Comparison of ENCODE assay signal across 8 cellular contexts in genomic region chr5:43019615-43020293, GRCh38. TPM values are rescaled to one million over a fixed set of nuclear protein-coding genes. Genes with fewer than 3 reads are reported as not detected.
DNase-seq lines count a peak whose midpoint lies in the region; ATAC-seq and TF ChIP-seq lines count a peak whose summit lies in the region.

No MANE protein-coding gene starts in this region.

- H3K27ac ChIP-seq in KMS-11, result peak overlapping the region; percentile 81
- H3K27ac ChIP-seq in Peyer's patch, result peak overlapping the region; percentile 82 to 97 (median 95)
- H3K27ac ChIP-seq in gastroesophageal sphincter, result peak overlapping the region in 3 of 4 donors; percentile 74 to 88 (median 86)
- peak overlapping the region; percentile 96 for H3K27ac ChIP-seq in psoas muscle

- H4K20me1 ChIP-seq in KMS-11 (ENCODE audit: insufficient read depth), result no peaks in the 10 kb centered on the region

- no peak overlapping the region for H3K4me3 ChIP-seq in KMS-11 (IDR thresholded peaks at IDR 0.05; ENCODE audit: insufficient read depth, low read depth, low read length)
- H3K4me3 ChIP-seq in Peyer's patch, result peak overlapping the region; percentile 48 to 63 (median 54)
- peak overlapping the region; percentile 26 to 56 for H3K4me3 ChIP-seq in gastroesophageal sphincter
- peak overlapping the region; percentile 78 for H3K4me3 ChIP-seq in psoas muscle

- TF ChIP-seq EP300 in gastroesophageal sphincter (IDR thresholded peaks at IDR 0.05), result no peak

- H3K4me1 Mint-ChIP-seq in activated T-helper 2 cell treated with anti-CD3 and anti-CD28 coated beads, Interferon-gamma antibody, Interleukin-2, Interleukin-4, amounts not matched to agents 10 μg/mL and 5 μg/mL and 100 μg/mL, durations not matched to agents 14 hours and 24 hours and 36 hours (ENCODE audit: low read depth), result peaks cover 38% of the 10 kb centered on the region

- H3K9ac ChIP-seq in KMS-11, result peak overlapping the region; percentile 86

- no peaks in the 10 kb centered on the region for H3K79me2 ChIP-seq in KMS-11 (ENCODE audit: insufficient read depth, low read depth)

- H3K4me2 ChIP-seq in KMS-11, result peak overlapping the region; percentile 78

- H3K36me3 Mint-ChIP-seq in activated T-helper 2 cell treated with anti-CD3 and anti-CD28 coated beads, Interferon-gamma antibody, Interleukin-2, Interleukin-4, amounts not matched to agents 10 μg/mL and 5 μg/mL and 100 μg/mL, durations not matched to agents 14 hours and 24 hours and 36 hours (ENCODE audit: low read depth), result peaks cover 2% of the 10 kb centered on the region

- no peaks in the 10 kb centered on the region for H3K9me3 Mint-ChIP-seq in activated T-helper 2 cell treated with anti-CD3 and anti-CD28 coated beads, Interferon-gamma antibody, Interleukin-2, Interleukin-4, amounts not matched to agents 10 μg/mL and 5 μg/mL and 100 μg/mL, durations not matched to agents 14 hours and 24 hours and 36 hours

- TF ChIP-seq CTCF in KMS-11 (conservative IDR thresholded peaks at IDR 0.05; ENCODE audit: low read depth, low read length), result peak; percentile 61
- TF ChIP-seq CTCF in Peyer's patch (IDR thresholded peaks at IDR 0.05), result peak; percentile 50 to 74 (median 66)
- TF ChIP-seq CTCF in gastroesophageal sphincter (IDR thresholded peaks at IDR 0.05), result peak in 3 of 4 experiments; percentile 34 to 44 (median 38)
- peak; percentile 47 for TF ChIP-seq CTCF in psoas muscle (IDR thresholded peaks at IDR 0.05)

- peak overlapping the region; percentile 88 for H2AFZ ChIP-seq in KMS-11 (ENCODE audit: low read depth)

- peak overlapping the region; percentile 99 for H3K27ac Mint-ChIP-seq in activated T-helper 2 cell treated with anti-CD3 and anti-CD28 coated beads, Interferon-gamma antibody, Interleukin-2, Interleukin-4, amounts not matched to agents 10 μg/mL and 5 μg/mL and 100 μg/mL, durations not matched to agents 14 hours and 24 hours and 36 hours

- peak; percentile 88 for DNase-seq in EL
- DNase-seq in Peyer's patch, result peak; percentile 76 to 95 (median 85)
- DNase-seq in activated T-helper 2 cell treated with anti-CD3 and anti-CD28 coated beads, Interferon-gamma antibody, Interleukin-2, Interleukin-4, amounts not matched to agents 10 μg/mL and 5 μg/mL and 100 μg/mL, durations not matched to agents 14 hours and 24 hours and 36 hours (ENCODE audit: low spot score), result peak; percentile 84
- peak; percentile 61 to 78 for DNase-seq in psoas muscle
- DNase-seq in posterior cingulate gyrus, result no peak

- H3K27me3 Mint-ChIP-seq in activated T-helper 2 cell treated with anti-CD3 and anti-CD28 coated beads, Interferon-gamma antibody, Interleukin-2, Interleukin-4, amounts not matched to agents 10 μg/mL and 5 μg/mL and 100 μg/mL, durations not matched to agents 14 hours and 24 hours and 36 hours (ENCODE audit: low read depth), result no peaks in the 10 kb centered on the region

- no peaks in the 10 kb centered on the region; the same call in 1 of the 2 replicates for H3K27me3 ChIP-seq in KMS-11 (ENCODE audit: insufficient read depth, low read depth)
- H3K27me3 ChIP-seq in Peyer's patch, result no peaks in the 10 kb centered on the region
- H3K27me3 ChIP-seq in gastroesophageal sphincter, result peaks cover 89% of the 10 kb centered on the region
- peaks cover 0 to 9% (median 3%) of the 10 kb centered on the region in 3 donors for H3K27me3 ChIP-seq in psoas muscle (ENCODE audit: insufficient read depth in 3 of 3, low read length in 2 of 3)

- TF ChIP-seq POLR2A in Peyer's patch (IDR thresholded peaks at IDR 0.05) (peak; percentile 19 to 52), gastroesophageal sphincter (IDR thresholded peaks at IDR 0.05) (no peak)

- H3K4me3 Mint-ChIP-seq in activated T-helper 2 cell treated with anti-CD3 and anti-CD28 coated beads, Interferon-gamma antibody, Interleukin-2, Interleukin-4, amounts not matched to agents 10 μg/mL and 5 μg/mL and 100 μg/mL, durations not matched to agents 14 hours and 24 hours and 36 hours (ENCODE audit: low read depth), result peak overlapping the region; percentile 96

- H3K36me3 ChIP-seq in KMS-11 (ENCODE audit: insufficient read depth) (no peaks in the 10 kb centered on the region), Peyer's patch (no peaks in the 10 kb centered on the region), gastroesophageal sphincter (no peaks in the 10 kb centered on the region), psoas muscle (ENCODE audit: insufficient read depth in 1 of 2, low read depth in 1 of 2) (no peaks in the 10 kb centered on the region)

- ATAC-seq in GM21737 (IDR thresholded peaks at IDR 0.05; ENCODE audit: unreplicated experiment), result peak; percentile 67
- peak; percentile 52 for ATAC-seq in gastroesophageal sphincter
- peak; percentile 53 to 70 (median 64) for ATAC-seq in psoas muscle

- WGBS in gastroesophageal sphincter (ENCODE audit: low coverage in 1 of 2), 2 donors, result 11 to 19% methylated on average over 28 to 35 of the region's 36 CpGs
- WGBS in psoas muscle, 3 donors, result 19 to 29% (median 24%) methylated on average over 36 of the region's 36 CpGs

- H3K9me3 ChIP-seq in Peyer's patch, result no peaks in the 10 kb centered on the region
- peaks cover 0 to 10% (median 0%) of the 10 kb centered on the region in 3 donors for H3K9me3 ChIP-seq in gastroesophageal sphincter
- H3K9me3 ChIP-seq in psoas muscle, result no peaks in the 10 kb centered on the region

- intact Hi-C loops in activated T-helper 2 cell treated with anti-CD3 and anti-CD28 coated beads, Interferon-gamma antibody, Interleukin-2, Interleukin-4, amounts not matched to agents 10 μg/mL and 5 μg/mL and 100 μg/mL, durations not matched to agents 14 hours and 24 hours and 36 hours (cut with micrococcal nuclease), result loop anchor here (1.0 to 10.0 kb wide), 6 partner anchors 21 to 1115 kb away; partner anchors contain the start of genes ANXA2R and RIMOC1
- intact Hi-C loops in psoas muscle (cut with DNase I) (no loop called here), posterior cingulate gyrus (cut with DNase I) (no loop called here)

- H3K4me1 ChIP-seq in KMS-11 (ENCODE audit: low read depth, poor library complexity, severe bottlenecking) (peaks cover 30% of the 10 kb centered on the region), Peyer's patch (peaks cover 0 to 6% (median 0%) of the 10 kb centered on the region in 4 donors), gastroesophageal sphincter (peaks cover 0 to 25% (median 0%) of the 10 kb centered on the region in 3 donors), psoas muscle (peaks cover 23% of the 10 kb centered on the region)

RNA-seq across cellular contexts. Expression of gene ANXA2R, which starts 20.4 kb away (rescaled TPM):
- 10 to 100 TPM in 1 of 4 donors, 1 to 10 TPM in 3; 3.9 to 18.2 (median 5.8) TPM for total RNA-seq in Peyer's patch
- total RNA-seq in activated T-helper 2 cell treated with anti-CD3 and anti-CD28 coated beads, Interferon-gamma antibody, Interleukin-2, Interleukin-4, amounts not matched to agents 10 μg/mL and 5 μg/mL and 100 μg/mL, durations not matched to agents 14 hours and 24 hours and 36 hours, result 2.1 and 2.5 TPM in 2 replicates
- 1 to 10 TPM; 1.2 to 5.1 (median 2.1) TPM for total RNA-seq in gastroesophageal sphincter
- 1 to 10 TPM in 1 of 4 donors, under 1 TPM in 3; 0.46 to 1.6 (median 0.78) TPM for total RNA-seq in psoas muscle
- polyA plus RNA-seq in psoas muscle, result 1 to 10 TPM in 2 of 3 donors, under 1 TPM in 1; 0.66 to 2.7 (median 1.8) TPM

Comparison
In these comparisons a context has a peak if more than half of its experiments do, and no peak if none do; other contexts are left out.
1. DNase-seq: peak in EL (single experiment), Peyer's patch (3 of 3), activated T-helper 2 cell treated with anti-CD3 and anti-CD28 coated beads, Interferon-gamma antibody, Interleukin-2, Interleukin-4, amounts not matched to agents 10 μg/mL and 5 μg/mL and 100 μg/mL, durations not matched to agents 14 hours and 24 hours and 36 hours (single experiment) and psoas muscle (2 of 2); none in posterior cingulate gyrus (0 of 10).
2. POLR2A ChIP-seq: peak in Peyer's patch (2 of 2); none in gastroesophageal sphincter (0 of 2).
3. Peak in every context shown above with its lines, with median percentiles within 50 percentile points of each other: ATAC-seq, H3K27ac ChIP-seq and CTCF ChIP-seq.